In the genomic region with DNA sequence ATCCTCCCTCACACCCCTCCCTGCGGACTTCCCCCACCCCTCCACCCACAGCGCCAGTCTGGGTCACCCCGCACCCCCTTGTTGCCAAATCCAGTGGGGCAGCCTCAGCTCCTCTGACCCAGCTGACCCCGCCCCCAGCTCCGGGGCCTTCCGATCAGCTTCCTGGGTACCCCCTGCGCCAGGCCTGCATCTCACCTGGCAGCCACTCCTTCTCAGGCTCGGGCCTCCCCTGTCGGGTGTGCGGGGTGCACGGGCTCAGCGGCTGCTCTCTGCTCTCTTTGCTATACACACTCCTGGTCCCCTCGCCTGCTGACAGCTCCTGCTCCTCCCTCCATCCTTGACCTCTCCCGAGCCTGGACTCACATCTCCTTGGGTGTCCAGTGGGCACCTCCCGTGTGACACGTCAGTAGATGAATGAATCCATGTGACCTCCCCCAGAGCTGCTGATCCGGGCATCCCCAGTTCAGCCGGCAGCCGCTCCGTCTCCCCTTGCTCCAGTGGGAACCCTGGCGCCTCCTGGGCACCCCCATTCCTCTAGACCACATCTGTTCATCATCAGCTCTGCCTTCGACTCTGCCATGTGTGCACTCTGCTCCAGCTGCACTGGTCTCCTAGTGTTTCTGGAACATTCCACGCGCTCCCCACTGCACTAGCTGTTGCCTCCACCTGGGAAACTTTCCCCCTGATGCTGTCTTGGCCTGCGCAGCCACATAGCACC, we compare ENCODE assay signal across 18 cellular contexts. TPM values are rescaled to one million over a fixed set of nuclear protein-coding genes. Genes with fewer than 3 reads are reported as not detected.
DNase-seq lines count a peak whose midpoint lies in the region; ATAC-seq and TF ChIP-seq lines count a peak whose summit lies in the region.
"Had no signal": no experiment of that assay in that cellular context is flagged by ENCODE, and none has a peak within 500 bp of the region (broad histone marks: within the 10 kb centered on the region; RNA-seq: fewer than 3 reads in every experiment).

No MANE protein-coding gene starts in this region.

- H3K79me2 ChIP-seq in GM23338 (replicated peaks; ENCODE audit: insufficient read depth) (no peaks in the 10 kb centered on the region), neural progenitor cell (ENCODE audit: low read depth) (no peaks in the 10 kb centered on the region), SK-N-SH (ENCODE audit: insufficient read depth) (no peaks in the 10 kb centered on the region)

- H3K9me2 ChIP-seq in GM23338 (ENCODE audit: insufficient read depth) (no peaks in the 10 kb centered on the region), SK-N-SH (no peaks in the 10 kb centered on the region)

- H3K4me1 Mint-ChIP-seq in GM23338, result peaks cover 7% of the 10 kb centered on the region; the same call in 1 of the 3 replicates
- peaks cover 5% of the 10 kb centered on the region for H3K4me1 Mint-ChIP-seq in neural progenitor cell

- H3K4me3 Mint-ChIP-seq in GM23338 (no peak overlapping the region; the same call in 2 of the 3 replicates), neural progenitor cell (peak overlapping the region; percentile 52)

- 89% methylated on average over 25 of the region's 25 CpGs for WGBS in SK-N-SH (ENCODE audit: low lambda C conversion rate)

- CTCF ChIA-PET in SK-N-SH (lab: Yijun Ruan, JAX), result interaction anchor here (1.2 to 2.2 kb wide), 4 partner anchors 8 to 16 kb away, joined by 3 to 8 read pairs (median 4); a partner anchor contains a TSS
- CTCF ChIA-PET in A673 (lab: Charles Lee), result interaction anchor here (0.6 to 1.0 kb wide), 2 partner anchors 13 to 38 kb away, joined by 3 to 5 read pairs; no protein-coding TSS in a partner anchor

- TF ChIP-seq EP300 in SK-N-SH (IDR thresholded peaks at IDR 0.05; ENCODE audit: borderline replicate concordance in 1 of 2, low read depth in 1 of 2, low read length in 1 of 2), result no peak

- H2AFZ ChIP-seq in GM23338 (peak overlapping the region; percentile 52), neural progenitor cell (replicated peaks) (no peak overlapping the region), SK-N-SH (ENCODE audit: low read depth) (no peak overlapping the region)

- H3K27me3 ChIP-seq in GM23338 (ENCODE audit: insufficient read depth) (no peaks in the 10 kb centered on the region), neural progenitor cell (no peaks in the 10 kb centered on the region), SK-N-SH (ENCODE audit: insufficient read depth) (no peaks in the 10 kb centered on the region), A673 (replicated peaks; ENCODE audit: insufficient read depth, low read depth, low read length, poor library complexity) (no peaks in the 10 kb centered on the region)
- H3K27me3 ChIP-seq: BE2C had no signal

- no peak for TF ChIP-seq RAD21 in SK-N-SH (IDR thresholded peaks at IDR 0.05; ENCODE audit: low read length)

- no TSS peak for BruUV-seq in A673 (replicated peaks; lab: Mats Ljungman, UMichigan)

- H3K36me3 Mint-ChIP-seq in GM23338 (ENCODE audit: low read depth) (no peaks in the 10 kb centered on the region; the same call in 2 of the 3 replicates), neural progenitor cell (no peaks in the 10 kb centered on the region)

- H3K4me2 ChIP-seq in GM23338 (no peak overlapping the region), neural progenitor cell (no peak overlapping the region), SK-N-SH (no peak overlapping the region)
- H3K4me2 ChIP-seq: KMS-11 had no signal

- DNase-seq in GM23338 (ENCODE audit: low spot score) (no peak), neural progenitor cell (ENCODE audit: low spot score) (no peak), SK-N-SH (no peak), A673 (ENCODE audit: low spot score) (no peak)
- DNase-seq: BE2C, DMS 273 treated with DMSO at 0.1 percent for 48 hours, GDM1, NCI-H1436, NCI-H2029, NCI-H2171, NCI-H446 treated with DMSO at 0.1 percent for 48 hours, PC-3 had no signal

- no peak for ATAC-seq in GM23338
- ATAC-seq in esophagus mucosa, result peak; percentile 9
- ATAC-seq in HG03280 (IDR thresholded peaks at IDR 0.05; ENCODE audit: unreplicated experiment), result no peak
- ATAC-seq: GM12878, PC-3 had no signal

- peaks cover 5% of the 10 kb centered on the region for H3K27me3 Mint-ChIP-seq in GM23338 (ENCODE audit: insufficient read depth, low read depth, poor library complexity)
- peaks cover 11% of the 10 kb centered on the region for H3K27me3 Mint-ChIP-seq in neural progenitor cell (ENCODE audit: insufficient read depth, low read depth)

- H3K9ac ChIP-seq in neural progenitor cell (no peak overlapping the region), SK-N-SH (no peak overlapping the region)
- H3K9ac ChIP-seq: KMS-11 had no signal

- no peak overlapping the region for H3K4me3 ChIP-seq in GM23338
- H3K4me3 ChIP-seq in neural progenitor cell, result no peak overlapping the region
- no peak overlapping the region for H3K4me3 ChIP-seq in SK-N-SH (ENCODE audit: low read depth in 2 of 2, low read length in 1 of 2)
- H3K4me3 ChIP-seq in A673 (ENCODE audit: low read depth, low read length, poor library complexity, severe bottlenecking), result no peak overlapping the region
- H3K4me3 ChIP-seq: GM12878 had no signal

- H3K27ac Mint-ChIP-seq in GM23338 (no peak overlapping the region), neural progenitor cell (peak overlapping the region; percentile 13)

- no peaks in the 10 kb centered on the region; the same call in 2 of the 3 replicates for H3K9me3 Mint-ChIP-seq in GM23338
- H3K9me3 Mint-ChIP-seq in neural progenitor cell, result no peaks in the 10 kb centered on the region

- no peaks in the 10 kb centered on the region for H3K9me3 ChIP-seq in neural progenitor cell (ENCODE audit: low read depth)
- no peaks in the 10 kb centered on the region for H3K9me3 ChIP-seq in SK-N-SH
- no peaks in the 10 kb centered on the region for H3K9me3 ChIP-seq in A673 (ENCODE audit: low read depth, low read length, poor library complexity, severe bottlenecking)
- H3K9me3 ChIP-seq: BE2C had no signal

- H3K4me1 ChIP-seq in GM23338 (ENCODE audit: insufficient read depth), result peaks cover 3% of the 10 kb centered on the region; the same call in 1 of the 2 replicates
- H3K4me1 ChIP-seq in neural progenitor cell, result no peaks in the 10 kb centered on the region
- H3K4me1 ChIP-seq in SK-N-SH (ENCODE audit: control insufficient read depth in 1 of 2, insufficient read depth in 2 of 2, low read depth in 1 of 2, low read length in 1 of 2), result peaks cover 5 to 6% of the 10 kb centered on the region in 2 experiments; a peak in 1 of 4 replicates
- no peaks in the 10 kb centered on the region for H3K4me1 ChIP-seq in A673 (ENCODE audit: insufficient read depth, low read length, poor library complexity, severe bottlenecking)
- H3K4me1 ChIP-seq: BE2C had no signal

- H3K36me3 ChIP-seq in GM23338 (ENCODE audit: insufficient read depth) (no peaks in the 10 kb centered on the region), neural progenitor cell (no peaks in the 10 kb centered on the region), SK-N-SH (replicated peaks in 1 of 2; ENCODE audit: control insufficient read depth in 1 of 2, insufficient read depth in 2 of 2, low read length in 1 of 2) (no peaks in the 10 kb centered on the region), A673 (ENCODE audit: insufficient read depth, low read length, poor library complexity, severe bottlenecking) (no peaks in the 10 kb centered on the region)
- H3K36me3 ChIP-seq: BE2C had no signal

- intact Hi-C loops in A673 (cut with micrococcal nuclease; ENCODE audit: unreplicated experiment), result no loop called here

- H4K20me1 ChIP-seq in GM23338 (replicated peaks; ENCODE audit: insufficient read depth) (no peaks in the 10 kb centered on the region), neural progenitor cell (ENCODE audit: low read depth) (no peaks in the 10 kb centered on the region), SK-N-SH (ENCODE audit: insufficient read depth) (no peaks in the 10 kb centered on the region)

- H3F3A ChIP-seq in GM23338 (replicated peaks; ENCODE audit: low read depth) (no peaks in the 10 kb centered on the region), neural progenitor cell (ENCODE audit: low read depth) (no peaks in the 10 kb centered on the region), SK-N-SH (replicated peaks; ENCODE audit: insufficient read depth) (no peaks in the 10 kb centered on the region)

- no peak for TF ChIP-seq CTCF in C4-2B (conservative IDR thresholded peaks at IDR 0.05)
- TF ChIP-seq CTCF in GM23338 (conservative IDR thresholded peaks at IDR 0.05; ENCODE audit: low read depth in 2 of 2), result no peak
- TF ChIP-seq CTCF in neural progenitor cell (IDR thresholded peaks at IDR 0.05), result no peak
- no peak for TF ChIP-seq CTCF in SK-N-SH (IDR thresholded peaks at IDR 0.05)
- TF ChIP-seq CTCF in A673 (conservative IDR thresholded peaks at IDR 0.05; ENCODE audit: low read depth, low read length), result no peak

- H3K27ac ChIP-seq in C4-2B, result peak overlapping the region; percentile 29; the same call in 1 of the 2 replicates
- no peak overlapping the region for H3K27ac ChIP-seq in GM23338 (ENCODE audit: low read depth)
- no peak overlapping the region for H3K27ac ChIP-seq in neural progenitor cell
- no peak overlapping the region for H3K27ac ChIP-seq in SK-N-SH (ENCODE audit: low read depth in 2 of 2, low read length in 1 of 2)
- H3K27ac ChIP-seq in A673 (ENCODE audit: low read depth, low read length, poor library complexity, severe bottlenecking), result no peak overlapping the region
- H3K27ac ChIP-seq: KMS-11 had no signal

- POLR2A ChIA-PET in SK-N-SH (lab: Yijun Ruan, JAX), result no interaction called here
- POLR2A ChIA-PET in A673 (lab: Charles Lee; ENCODE audit: low non-redundant PET), result no interaction called here

RNA-seq across cellular contexts. Expression of a gene that starts 9.9 kb away (rescaled TPM):
- total RNA-seq in GM23338 (2014; rRNA removed; shearing (Covaris generic)), result not detected in 2 replicates
- not detected in 2 replicates for polyA plus RNA-seq in GM23338 (2016; fragmentation: Nextera tagmentation; extraction: Ambion mirVana)
- 0.28 TPM for total RNA-seq in esophagus mucosa
- not detected in 2 replicates for total RNA-seq in neural progenitor cell (ENCODE audit: low replicate concordance)
- 0.13 and 0.55 TPM in 2 replicates for polyA plus RNA-seq in SK-N-SH (2012; rRNA removed)
- polyA plus RNA-seq in SK-N-SH (2012; cell fraction: cytosol; rRNA removed), result 0.04 and 0.13 TPM in 2 replicates
- 0.31 and 0.43 TPM in 2 replicates for polyA plus RNA-seq in SK-N-SH (2012; cell fraction: nucleus; rRNA removed)
- total RNA-seq in A673 (2021), result not detected in 2 replicates
- total RNA-seq: GM12878, PC-3 had no signal
- polyA plus RNA-seq: AG04450, GM12878 had no signal

RNA-seq across cellular contexts. Expression of a gene that starts 10.2 kb away (rescaled TPM):
- total RNA-seq in GM23338 (2014; rRNA removed; shearing (Covaris generic)), result 4.6 and 8.7 TPM in 2 replicates
- polyA plus RNA-seq in GM23338 (2016; fragmentation: Nextera tagmentation; extraction: Ambion mirVana) (1.8 and 2.6 TPM in 2 replicates), SK-N-SH (2012; rRNA removed) (2.9 and 3.2 TPM in 2 replicates)
- total RNA-seq in esophagus mucosa (5.3 TPM), neural progenitor cell (ENCODE audit: low replicate concordance) (0.39 and 0.93 TPM in 2 replicates), A673 (2021) (7.6 and 8.6 TPM in 2 replicates)
- polyA plus RNA-seq in SK-N-SH (2012; cell fraction: cytosol; rRNA removed), result 1.4 and 1.8 TPM in 2 replicates
- polyA plus RNA-seq in SK-N-SH (2012; cell fraction: nucleus; rRNA removed), result 8.3 and 9.4 TPM in 2 replicates

RNA-seq across cellular contexts. Expression of a gene that starts 40.3 kb away (rescaled TPM):
- total RNA-seq in GM23338 (2014; rRNA removed; shearing (Covaris generic)), result 77.2 and 87.5 TPM in 2 replicates
- 42.5 and 47.7 TPM in 2 replicates for polyA plus RNA-seq in GM23338 (2016; fragmentation: Nextera tagmentation; extraction: Ambion mirVana)
- total RNA-seq in esophagus mucosa, result 34.6 TPM
- 73.8 and 96.4 TPM in 2 replicates for total RNA-seq in neural progenitor cell (ENCODE audit: low replicate concordance)
- polyA plus RNA-seq in SK-N-SH (2012; rRNA removed), result 60.7 and 85.3 TPM in 2 replicates
- 71.4 and 78.1 TPM in 2 replicates for polyA plus RNA-seq in SK-N-SH (2012; cell fraction: cytosol; rRNA removed)
- 48.6 and 65.2 TPM in 2 replicates for polyA plus RNA-seq in SK-N-SH (2012; cell fraction: nucleus; rRNA removed)
- 113 and 119 TPM in 2 replicates for total RNA-seq in A673 (2021)
